Comparison of ENCODE assay signal across 9 cellular contexts in the genomic region with DNA sequence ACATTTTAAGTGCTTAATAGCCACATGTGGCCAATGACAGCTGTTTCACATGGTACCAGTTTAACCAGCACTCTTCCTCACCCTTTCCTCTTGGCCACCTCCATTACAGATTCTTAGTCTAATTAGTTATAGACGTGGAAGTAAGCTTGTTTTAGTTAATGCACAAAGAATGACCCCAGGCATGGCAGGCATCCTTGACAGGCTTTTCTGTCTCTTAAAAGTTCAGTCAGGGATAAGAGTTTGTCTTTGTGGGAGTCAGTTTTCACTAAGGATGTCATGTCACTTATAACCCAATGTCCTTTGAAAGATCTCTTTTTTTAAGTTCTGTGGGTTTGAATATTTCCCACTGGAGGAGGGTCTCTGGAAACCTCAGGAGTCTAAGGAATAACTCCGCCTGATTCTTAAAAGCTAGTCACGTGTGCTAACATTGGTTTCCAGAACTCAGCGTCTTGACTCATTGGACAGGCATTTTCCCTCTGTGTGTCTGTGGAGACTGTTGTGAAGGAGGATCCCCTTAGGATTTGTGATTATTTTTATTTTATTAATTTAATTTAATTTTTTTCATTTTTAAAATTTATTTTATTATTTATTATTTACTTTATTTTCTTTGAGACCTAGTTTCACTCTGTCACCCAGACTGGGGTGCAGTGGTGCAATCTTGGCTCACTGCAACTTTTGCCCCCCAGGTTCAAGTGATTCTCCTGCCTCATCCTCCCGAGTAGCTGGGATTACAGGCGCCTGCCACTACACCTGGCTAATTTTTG.
A peak's percentile ranks its signal among the peaks of the same experiment; 100 is the strongest.
DNase-seq lines count a peak whose midpoint lies in the region; ATAC-seq and TF ChIP-seq lines count a peak whose summit lies in the region.
"Had no signal": no experiment of that assay in that cellular context is flagged by ENCODE, and none has a peak within 500 bp of the region (broad histone marks: within the 10 kb centered on the region; RNA-seq: fewer than 3 reads in every experiment).

No MANE protein-coding gene starts in this region.

- H3K4me1 ChIP-seq in CD4-positive, alpha-beta memory T cell (ENCODE audit: insufficient read depth, low read length): no peaks in the 10 kb centered on the region

- H3K27ac Mint-ChIP-seq in CD4-positive, alpha-beta memory T cell: no peak overlapping the region

- H3K4me3 ChIP-seq in BJ (ENCODE audit: low read depth, low read length) (no peak overlapping the region), epithelial cell of proximal tubule (ENCODE audit: low read depth, low read length) (no peak overlapping the region)
- no peak overlapping the region for H3K4me3 ChIP-seq in CD4-positive, alpha-beta memory T cell (ENCODE audit: low read length in 2 of 2)

- no peak for TF ChIP-seq CTCF in BJ (IDR thresholded peaks at IDR 0.05; ENCODE audit: insufficient read depth, low read depth, low read length)
- TF ChIP-seq CTCF in epithelial cell of proximal tubule (conservative IDR thresholded peaks at IDR 0.05; ENCODE audit: low read depth, low read length): no peak
- no peak for TF ChIP-seq CTCF in omental fat pad (IDR thresholded peaks at IDR 0.05)

- H3K27me3 Mint-ChIP-seq in CD4-positive, alpha-beta memory T cell: no peaks in the 10 kb centered on the region

- H3K36me3 Mint-ChIP-seq in CD4-positive, alpha-beta memory T cell: no peaks in the 10 kb centered on the region

- POLR2A ChIA-PET in BJ (lab: Charles Lee): no interaction called here
- POLR2A ChIA-PET in CD4-positive, alpha-beta memory T cell (lab: Charles Lee; ENCODE audit: partially characterized antibody): interaction anchor here (0.7 kb wide), 1 partner anchor 68 kb away, joined by 3 read pairs; no protein-coding TSS in a partner anchor

- no peaks in the 10 kb centered on the region for H3K9me3 Mint-ChIP-seq in CD4-positive, alpha-beta memory T cell

- intact Hi-C loops in CD4-positive, alpha-beta memory T cell (cut with micrococcal nuclease): no loop called here

- no peaks in the 10 kb centered on the region for H3K27me3 ChIP-seq in BJ (ENCODE audit: control insufficient read depth, insufficient read depth, low read length)
- no peaks in the 10 kb centered on the region for H3K27me3 ChIP-seq in CD4-positive, alpha-beta memory T cell (ENCODE audit: insufficient read depth, low read length)

- DNase-seq in BJ (ENCODE audit: low read depth) (peak; percentile 58), NCI-H69 (lab: John Stamatoyannopoulos, UW) (peak; percentile 48), epithelial cell of proximal tubule (ENCODE audit: low read depth) (peak; percentile 57), omental fat pad (ENCODE audit: low spot score) (no peak), DMS79 treated with DMSO at 0.1 percent for 48 hours (lab: John Stamatoyannopoulos, UW) (no peak), mucosa of gallbladder (ENCODE audit: low spot score) (no peak)
- DNase-seq in CD4-positive, alpha-beta memory T cell: no peak
- DNase-seq: SIG-M5 had no signal

- no peak overlapping the region for H3K4me3 Mint-ChIP-seq in CD4-positive, alpha-beta memory T cell

- no peak overlapping the region for H3K27ac ChIP-seq in CD4-positive, alpha-beta memory T cell (ENCODE audit: low read depth, low read length)

- ATAC-seq in omental fat pad (ENCODE audit: low FRiP score) (peak; percentile 70), HG02852 (IDR thresholded peaks at IDR 0.05; ENCODE audit: unreplicated experiment) (no peak)

- H3K4me1 Mint-ChIP-seq in CD4-positive, alpha-beta memory T cell: peaks cover 39 to 64% (median 48%) of the 10 kb centered on the region in 4 donors

- H3K36me3 ChIP-seq in BJ (ENCODE audit: control insufficient read depth, insufficient read depth, low read length): no peaks in the 10 kb centered on the region
- H3K36me3 ChIP-seq in CD4-positive, alpha-beta memory T cell (ENCODE audit: insufficient read depth, low read length): no peaks in the 10 kb centered on the region

- H3K9me3 ChIP-seq in CD4-positive, alpha-beta memory T cell (ENCODE audit: control insufficient read depth in 1 of 2, low read length in 2 of 2): no peaks in the 10 kb centered on the region

- CTCF ChIA-PET in BJ (lab: Yijun Ruan, JAX): interaction anchor here (0.9 kb wide), 2 partner anchors 14 to 54 kb away, joined by 3 to 4 read pairs; no protein-coding TSS in a partner anchor
- CTCF ChIA-PET in CD4-positive, alpha-beta memory T cell (lab: Charles Lee; ENCODE audit: partially characterized antibody): interaction anchor here (0.6 to 2.0 kb wide), 2 partner anchors 131 to 664 kb away, joined by 3 to 5 read pairs; no protein-coding TSS in a partner anchor

Comparison
In these comparisons a context has a peak if more than half of its experiments do, and no peak if none do; other contexts are left out.
1. DNase-seq: peak in BJ (single experiment), NCI-H69 (single experiment) and epithelial cell of proximal tubule (single experiment); none in omental fat pad (single experiment), DMS79 treated with DMSO at 0.1 percent for 48 hours (single experiment), CD4-positive, alpha-beta memory T cell (0 of 5) and mucosa of gallbladder (single experiment).